In genomic region chr17:81509048-81509686, GRCh38 we compare ENCODE assay signal across 8 cellular contexts. TPM values are rescaled to one million over a fixed set of nuclear protein-coding genes. Genes with fewer than 3 reads are reported as not detected.
DNase-seq lines count a peak whose midpoint lies in the region; ATAC-seq and TF ChIP-seq lines count a peak whose summit lies in the region.

No MANE protein-coding gene starts in this region.

- no peak for TF ChIP-seq CTCF in neutrophil (IDR thresholded peaks at IDR 0.05)
- TF ChIP-seq CTCF in lower leg skin (IDR thresholded peaks at IDR 0.05), result no peak

- peak overlapping the region; percentile 78 for H3K27ac Mint-ChIP-seq in activated CD4-positive, alpha-beta T cell treated with anti-CD3 and anti-CD28 coated beads, Interleukin-2, amount 10 ng/mL, durations not matched to agents 24 days and 14 days

- peaks cover 45% of the 10 kb centered on the region for H3K36me3 Mint-ChIP-seq in activated CD4-positive, alpha-beta T cell treated with anti-CD3 and anti-CD28 coated beads, Interleukin-2, amount 10 ng/mL, durations not matched to agents 24 days and 14 days (ENCODE audit: low read depth)

- H3K9me3 ChIP-seq in endocrine pancreas (ENCODE audit: control insufficient read depth, low read length) (no peaks in the 10 kb centered on the region), neutrophil (no peaks in the 10 kb centered on the region)

- no peaks in the 10 kb centered on the region for H3K4me1 ChIP-seq in endocrine pancreas (ENCODE audit: control insufficient read depth, insufficient read depth, low read length)
- peaks cover 39 to 49% of the 10 kb centered on the region in 2 experiments for H3K4me1 ChIP-seq in neutrophil (ENCODE audit: control insufficient read depth in 1 of 2, insufficient read depth in 1 of 2, low read depth in 1 of 2, low read length in 1 of 2)

- in situ Hi-C loops in SK-MEL-5 (cut with HindIII; ENCODE audit: low pct_unique_long_range_greater_than_20kb, low sequenced_read_pairs), result no loop called here

- H3K4me3 Mint-ChIP-seq in activated CD4-positive, alpha-beta T cell treated with anti-CD3 and anti-CD28 coated beads, Interleukin-2, amount 10 ng/mL, durations not matched to agents 24 days and 14 days, result peak overlapping the region; percentile 99

- no peak for DNase-seq in activated CD4-positive, alpha-beta T cell treated with anti-CD3 and anti-CD28 coated beads, Interleukin-2, amount 10 ng/mL, durations not matched to agents 24 days and 14 days
- DNase-seq in activated CD4-positive, alpha-beta T cell treated with anti-CD3 and anti-CD28 coated beads, Interleukin-2, amount 50 U/mL, for 4 hours, result no peak
- DNase-seq in SK-MEL-5 (ENCODE audit: low read depth, low spot score), result peak; percentile 48
- DNase-seq in ureter (ENCODE audit: low spot score), result no peak
- no peak for DNase-seq in lower leg skin (ENCODE audit: low spot score in 2 of 2)

- peaks cover 8% of the 10 kb centered on the region for H3K27me3 Mint-ChIP-seq in activated CD4-positive, alpha-beta T cell treated with anti-CD3 and anti-CD28 coated beads, Interleukin-2, amount 10 ng/mL, durations not matched to agents 24 days and 14 days

- H3K4me1 Mint-ChIP-seq in activated CD4-positive, alpha-beta T cell treated with anti-CD3 and anti-CD28 coated beads, Interleukin-2, amount 10 ng/mL, durations not matched to agents 24 days and 14 days, result peaks cover 23% of the 10 kb centered on the region

- H3K27me3 ChIP-seq in endocrine pancreas (ENCODE audit: control insufficient read depth, insufficient read depth, low read length) (no peaks in the 10 kb centered on the region), neutrophil (peaks cover 6% of the 10 kb centered on the region)

- TF ChIP-seq POLR2A in lower leg skin (IDR thresholded peaks at IDR 0.05), result no peak

- H3K9me3 Mint-ChIP-seq in activated CD4-positive, alpha-beta T cell treated with anti-CD3 and anti-CD28 coated beads, Interleukin-2, amount 10 ng/mL, durations not matched to agents 24 days and 14 days, result no peaks in the 10 kb centered on the region

- H3K4me3 ChIP-seq in endocrine pancreas (ENCODE audit: control insufficient read depth, insufficient read depth, low read length), result peak overlapping the region; percentile 91
- H3K4me3 ChIP-seq in neutrophil (ENCODE audit: low read depth in 1 of 2, low read length in 1 of 2), result peak overlapping the region; percentile 88 to 100
- no peak overlapping the region for H3K4me3 ChIP-seq in lower leg skin (ENCODE audit: low read depth, poor library complexity, severe bottlenecking)

- peaks cover 27% of the 10 kb centered on the region for H3K36me3 ChIP-seq in endocrine pancreas (ENCODE audit: control insufficient read depth, insufficient read depth, low read length)
- H3K36me3 ChIP-seq in neutrophil, result peaks cover 41% of the 10 kb centered on the region

- H3K27ac ChIP-seq in neutrophil, result peak overlapping the region; percentile 95

- WGBS in lower leg skin, 2 donors, result 33 to 38% methylated on average over 8 of the region's 8 CpGs

- no peak for ATAC-seq in HG03097 (IDR thresholded peaks at IDR 0.05; ENCODE audit: low FRiP score, unreplicated experiment)

- no peak overlapping the region for H3K9ac ChIP-seq in endocrine pancreas (ENCODE audit: control insufficient read depth, insufficient read depth, low read length)

- intact Hi-C loops in activated CD4-positive, alpha-beta T cell treated with anti-CD3 and anti-CD28 coated beads, Interleukin-2, amount 10 ng/mL, durations not matched to agents 24 days and 14 days (cut with micrococcal nuclease), result no loop called here
- intact Hi-C loops in lower leg skin (cut with DNase I; ENCODE audit: low total_unique reads), result no loop called here

RNA-seq across cellular contexts. Expression of gene ACTG1, which starts 3.4 kb away (rescaled TPM):
- total RNA-seq in activated CD4-positive, alpha-beta T cell treated with anti-CD3 and anti-CD28 coated beads, Interleukin-2, amount 10 ng/mL, durations not matched to agents 24 days and 14 days, result 3,353 and 3,420 TPM in 2 replicates
- total RNA-seq in SK-MEL-5 (2014; rRNA removed; shearing (Covaris generic)), result 6,652 and 7,362 TPM in 2 replicates
- 14,079 and 14,098 TPM in 2 replicates for polyA plus RNA-seq in SK-MEL-5 (2015; cell fraction: cytosol; rRNA removed)
- polyA plus RNA-seq in SK-MEL-5 (2015; cell fraction: nucleus; rRNA removed), result 2,992 and 3,106 TPM in 2 replicates
- 3,857 TPM for total RNA-seq in ureter
- total RNA-seq in lower leg skin, result 1,000 to 10,000 TPM; 3,349 to 4,521 (median 4,085) TPM

RNA-seq across cellular contexts. Expression of gene FSCN2, which starts 19.0 kb away (rescaled TPM):
- total RNA-seq in activated CD4-positive, alpha-beta T cell treated with anti-CD3 and anti-CD28 coated beads, Interleukin-2, amount 10 ng/mL, durations not matched to agents 24 days and 14 days, result 0.26 and 0.51 TPM in 2 replicates
- total RNA-seq in SK-MEL-5 (2014; rRNA removed; shearing (Covaris generic)), result 0.34 TPM in 1 of 2 replicates, not detected in the other
- 0.08 and 0.64 TPM in 2 replicates for polyA plus RNA-seq in SK-MEL-5 (2015; cell fraction: cytosol; rRNA removed)
- polyA plus RNA-seq in SK-MEL-5 (2015; cell fraction: nucleus; rRNA removed), result 1.1 TPM in 1 of 2 replicates, not detected in the other
- total RNA-seq in ureter (4.2 TPM), lower leg skin (1 to 10 TPM in 3 of 4 donors, under 1 TPM in 1; 0.46 to 2.7 (median 1.8) TPM)

RNA-seq across cellular contexts. Expression of gene FAAP100, which starts 43.0 kb away (rescaled TPM):
- 72.2 and 76.5 TPM in 2 replicates for total RNA-seq in activated CD4-positive, alpha-beta T cell treated with anti-CD3 and anti-CD28 coated beads, Interleukin-2, amount 10 ng/mL, durations not matched to agents 24 days and 14 days
- total RNA-seq in SK-MEL-5 (2014; rRNA removed; shearing (Covaris generic)), result 34.0 and 35.0 TPM in 2 replicates
- 82.9 and 88.7 TPM in 2 replicates for polyA plus RNA-seq in SK-MEL-5 (2015; cell fraction: cytosol; rRNA removed)
- polyA plus RNA-seq in SK-MEL-5 (2015; cell fraction: nucleus; rRNA removed), result 337 and 354 TPM in 2 replicates
- total RNA-seq in ureter (37.1 TPM), lower leg skin (10 to 100 TPM; 19.4 to 34.3 (median 28.4) TPM)
